Comparison of ENCODE assay signal across 8 cellular contexts in genomic region chr6:7911345-7911725, GRCh38. TPM values are rescaled to one million over a fixed set of nuclear protein-coding genes. Genes with fewer than 3 reads are reported as not detected.
A peak's percentile ranks its signal among the peaks of the same experiment; 100 is the strongest.
DNase-seq lines count a peak whose midpoint lies in the region; ATAC-seq, FAIRE-seq and TF ChIP-seq lines count a peak whose summit lies in the region.

No MANE protein-coding gene starts in this region.

- H3K4me3 ChIP-seq in SJSA1 (peak overlapping the region; percentile 90), foreskin fibroblast (ENCODE audit: low read depth in 1 of 2, low read length in 2 of 2) (peak overlapping the region; percentile 47 to 66), small intestine (ENCODE audit: low read depth in 1 of 2, low read length in 2 of 2) (peak overlapping the region in 1 of 2 donors; percentile 93)

- DNase-seq in HPDE6-E6E7 (ENCODE audit: extremely low spot score) (peak; percentile 35), SJSA1 (ENCODE audit: low read depth in 1 of 2, low spot score in 2 of 2) (no peak), foreskin fibroblast (no peak), small intestine (peak; percentile 55), NOMO-1 treated with dmso at 0.1 percent for 144 hours (lab: John Stamatoyannopoulos, UW; ENCODE audit: unreplicated experiment) (no peak)
- no peak for DNase-seq in activated CD4-positive, alpha-beta T cell treated with anti-CD3 and anti-CD28 coated beads for 1 hour

- TF ChIP-seq CTCF in foreskin fibroblast (IDR thresholded peaks at IDR 0.05; ENCODE audit: low read depth, low read length), result no peak

- no peak for FAIRE-seq in small intestine (lab: Jason Lieb, UNC)

- H3K4me1 ChIP-seq in SJSA1 (replicated peaks) (peaks cover 26% of the 10 kb centered on the region), small intestine (ENCODE audit: control insufficient read depth in 2 of 2, insufficient read depth in 1 of 2, low read depth in 1 of 2, low read length in 1 of 2) (peaks cover 2 to 4% of the 10 kb centered on the region in 2 donors)

- H3K9me3 ChIP-seq in SJSA1 (replicated peaks) (no peaks in the 10 kb centered on the region; the same call in 1 of the 2 replicates), small intestine (ENCODE audit: control insufficient read depth, low read depth) (no peaks in the 10 kb centered on the region)

- H3K36me3 ChIP-seq in SJSA1 (peaks cover 16% of the 10 kb centered on the region), small intestine (ENCODE audit: control insufficient read depth in 2 of 2, insufficient read depth in 2 of 2, low read length in 2 of 2) (no peaks in the 10 kb centered on the region)

- ATAC-seq in GM21723 (IDR thresholded peaks at IDR 0.05; ENCODE audit: unreplicated experiment) (no peak), GM21390 (IDR thresholded peaks at IDR 0.05; ENCODE audit: unreplicated experiment) (no peak)

- WGBS in small intestine, 3 donors, result 23 to 67% (median 41%) methylated on average over 11 of the region's 11 CpGs

- H3K27ac ChIP-seq in SJSA1 (no peak overlapping the region), small intestine (ENCODE audit: low read depth in 1 of 2, low read length in 1 of 2) (peak overlapping the region; percentile 66 to 91)

- H3K27me3 ChIP-seq in SJSA1 (replicated peaks), result no peaks in the 10 kb centered on the region
- no peaks in the 10 kb centered on the region for H3K27me3 ChIP-seq in small intestine (ENCODE audit: control insufficient read depth in 2 of 2, insufficient read depth in 2 of 2, low read length in 2 of 2)

RNA-seq across cellular contexts. Expression of gene TXNDC5, which starts 0.7 kb away (rescaled TPM):
- 343 and 378 TPM in 2 replicates for total RNA-seq in SJSA1 (2014; rRNA removed; shearing (Covaris generic))
- 10 to 100 TPM; 19.5 to 87.4 (median 83.2) TPM for polyA plus RNA-seq in small intestine

Comparison
In these comparisons a context has a peak if more than half of its experiments do, and no peak if none do; other contexts are left out.
1. DNase-seq: peak in HPDE6-E6E7 (single experiment) and small intestine (single experiment); none in SJSA1 (0 of 2), foreskin fibroblast (0 of 2), NOMO-1 treated with dmso at 0.1 percent for 144 hours (single experiment) and activated CD4-positive, alpha-beta T cell treated with anti-CD3 and anti-CD28 coated beads for 1 hour (single experiment).